In the genomic region with DNA sequence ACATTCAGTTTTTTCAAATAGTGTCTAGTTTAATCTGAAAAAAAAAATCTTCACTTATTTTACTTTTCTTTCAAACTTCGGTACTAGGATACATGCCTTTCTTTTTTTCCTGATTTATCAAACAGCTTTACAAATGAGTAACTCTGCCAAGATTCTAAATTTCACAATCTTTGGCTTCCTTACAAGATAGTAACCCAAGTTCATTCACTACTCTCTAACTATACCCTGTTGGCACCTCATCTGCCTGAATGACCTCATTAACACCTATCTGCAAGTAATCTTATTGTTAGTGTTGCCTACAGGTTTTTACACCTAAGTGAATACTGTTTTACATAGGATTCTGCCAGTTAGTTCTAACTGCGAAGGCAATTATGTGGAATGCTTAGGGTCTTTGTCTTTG, we compare ENCODE assay signal across 19 cellular contexts.
DNase-seq lines count a peak whose midpoint lies in the region; ATAC-seq, FAIRE-seq and TF ChIP-seq lines count a peak whose summit lies in the region.
"Had no signal": no experiment of that assay in that cellular context is flagged by ENCODE, and none has a peak within 500 bp of the region (broad histone marks: within the 10 kb centered on the region; RNA-seq: fewer than 3 reads in every experiment).

No MANE protein-coding gene starts in this region.

- TF ChIP-seq CTCF in bronchial epithelial cell (IDR thresholded peaks at IDR 0.05; ENCODE audit: insufficient read depth, low read length, severe bottlenecking): no peak
- no peak for TF ChIP-seq CTCF in fibroblast of villous mesenchyme (IDR thresholded peaks at IDR 0.05; ENCODE audit: insufficient read depth, low read depth, low read length)

- no peak for DNase-seq in Right ventricle myocardium inferior (ENCODE audit: missing footprints)
- no peak for DNase-seq in cardiac septum (ENCODE audit: low spot score)
- peak; percentile 92 for DNase-seq in bronchial epithelial cell (ENCODE audit: low read depth)
- peak; percentile 15 for DNase-seq in fibroblast of villous mesenchyme (ENCODE audit: low read depth)
- peak; percentile 49 for DNase-seq in skeletal muscle cell (ENCODE audit: low read depth)
- DNase-seq in NOMO-1 treated with DMSO at 0.1 percent for 48 hours (lab: John Stamatoyannopoulos, UW; ENCODE audit: unreplicated experiment): no peak
- DNase-seq: amygdala; CD4-positive, alpha-beta T cell; DND-41; esophagus squamous epithelium; NCI-H1417 treated with DMSO at 0.1 percent for 48 hours; nephron progenitor cell; T-helper 2 cell had no signal

- H3K36me3 ChIP-seq in bronchial epithelial cell (ENCODE audit: control insufficient read depth, insufficient read depth, low read length): no peaks in the 10 kb centered on the region
- H3K36me3 ChIP-seq: esophagus squamous epithelium, vagina had no signal

- no peaks in the 10 kb centered on the region for H3K27me3 ChIP-seq in bronchial epithelial cell (ENCODE audit: control insufficient read depth, insufficient read depth, low read length)
- H3K27me3 ChIP-seq: esophagus squamous epithelium, vagina had no signal

- ATAC-seq in Right ventricle myocardium inferior (peak; percentile 69), GM19467 (IDR thresholded peaks at IDR 0.05; ENCODE audit: unreplicated experiment) (no peak), GM18502 (IDR thresholded peaks at IDR 0.05; ENCODE audit: poor library complexity, unreplicated experiment) (no peak)
- ATAC-seq: activated CD4-positive, CD25-positive, alpha-beta regulatory T cell treated with anti-CD3 and anti-CD28 coated beads, Interleukin-2, amount 50 U/mL, for 24 hours had no signal

- intact Hi-C loops in Right ventricle myocardium inferior (cut with DNase I): no loop called here
- intact Hi-C loops in cardiac septum (cut with DNase I): no loop called here

- FAIRE-seq in bronchial epithelial cell (lab: Jason Lieb, UNC): no peak

- H3K4me3 ChIP-seq in bronchial epithelial cell (ENCODE audit: low read depth, low read length) (no peak overlapping the region), fibroblast of villous mesenchyme (ENCODE audit: low read depth, low read length) (no peak overlapping the region), skeletal muscle cell (ENCODE audit: low read depth, low read length) (no peak overlapping the region)
- H3K4me3 ChIP-seq: coronary artery, esophagus squamous epithelium, lung, vagina had no signal

Comparison
In these comparisons a context has a peak if more than half of its experiments do, and no peak if none do; other contexts are left out.
1. DNase-seq: peak in bronchial epithelial cell (single experiment), fibroblast of villous mesenchyme (single experiment) and skeletal muscle cell (single experiment); none in Right ventricle myocardium inferior (single experiment), cardiac septum (single experiment) and NOMO-1 treated with DMSO at 0.1 percent for 48 hours (single experiment).